In the genomic region with DNA sequence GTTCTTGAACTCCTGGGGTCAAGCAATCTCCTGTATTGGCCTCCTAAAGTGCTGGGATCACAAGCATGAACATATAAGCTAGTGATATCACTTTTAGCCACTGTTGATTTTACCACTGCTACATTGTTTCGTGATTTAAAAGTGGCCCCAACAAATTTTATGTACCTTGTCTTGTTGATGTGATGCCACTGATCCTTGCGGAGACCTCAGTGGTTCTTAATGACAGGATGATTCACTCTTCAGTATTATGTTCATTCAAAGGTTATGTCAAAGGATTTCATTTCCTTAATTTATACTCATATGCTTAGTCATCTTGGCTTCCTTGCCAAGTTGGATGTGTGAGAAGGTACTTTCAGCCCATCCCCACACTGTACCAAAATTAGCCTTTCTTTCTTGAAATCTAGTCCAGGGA, we compare ENCODE assay signal across 9 cellular contexts. TPM values are rescaled to one million over a fixed set of nuclear protein-coding genes. Genes with fewer than 3 reads are reported as not detected.
A peak's percentile ranks its signal among the peaks of the same experiment; 100 is the strongest.
DNase-seq lines count a peak whose midpoint lies in the region; ATAC-seq and TF ChIP-seq lines count a peak whose summit lies in the region.
"Had no signal": no experiment of that assay in that cellular context is flagged by ENCODE, and none has a peak within 500 bp of the region (broad histone marks: within the 10 kb centered on the region; RNA-seq: fewer than 3 reads in every experiment).

No MANE protein-coding gene starts in this region.

- peak; percentile 62 to 84 (median 64) for ATAC-seq in natural killer cell
- ATAC-seq in GM23338, result no peak

- peak overlapping the region; percentile 78 to 80 for H3K27ac Mint-ChIP-seq in natural killer cell
- no peak overlapping the region; the same call in 1 of the 2 replicates for H3K27ac Mint-ChIP-seq in GM23338

- DNase-seq in EH (ENCODE audit: low read depth), result peak; percentile 88
- peak; percentile 26 for DNase-seq in KBM-7
- DNase-seq in amniotic stem cell (lab: John Stamatoyannopoulos, UW), result peak; percentile 34
- no peak for DNase-seq in natural killer cell
- no peak for DNase-seq in T1000 (lab: John Stamatoyannopoulos, UW)
- DNase-seq in GM23338 (ENCODE audit: low spot score), result no peak
- DNase-seq in COR-L47 (lab: John Stamatoyannopoulos, UW), result no peak
- no peak for DNase-seq in posterior vena cava (ENCODE audit: low spot score)
- DNase-seq: activated CD4-positive, alpha-beta T cell treated with anti-CD3 and anti-CD28 coated beads, Interleukin-2, amount 50 U/mL, for 48 hours had no signal

- in situ Hi-C loops in KBM-7 (cut with MboI; ENCODE audit: low pct_unique_long_range_greater_than_20kb, low sequenced_read_pairs), result loop anchor here (25.0 kb wide), 1 partner anchor 106 kb away; no protein-coding TSS in a partner anchor

- no peaks in the 10 kb centered on the region for H4K20me1 ChIP-seq in GM23338 (replicated peaks; ENCODE audit: insufficient read depth)

- peaks cover 7% of the 10 kb centered on the region for H3K4me1 ChIP-seq in GM23338 (ENCODE audit: insufficient read depth)

- H3K36me3 Mint-ChIP-seq in natural killer cell (no peaks in the 10 kb centered on the region), GM23338 (ENCODE audit: low read depth) (no peaks in the 10 kb centered on the region)

- no peaks in the 10 kb centered on the region for H3K27me3 Mint-ChIP-seq in natural killer cell (ENCODE audit: low read depth in 2 of 2)
- H3K27me3 Mint-ChIP-seq in GM23338 (ENCODE audit: insufficient read depth, low read depth, poor library complexity), result no peaks in the 10 kb centered on the region

- H3K79me2 ChIP-seq in GM23338 (replicated peaks; ENCODE audit: insufficient read depth), result no peaks in the 10 kb centered on the region

- H3K9me3 Mint-ChIP-seq in natural killer cell, result no peaks in the 10 kb centered on the region
- H3K9me3 Mint-ChIP-seq in GM23338, result no peaks in the 10 kb centered on the region

- no peaks in the 10 kb centered on the region for H3K27me3 ChIP-seq in GM23338 (ENCODE audit: insufficient read depth)

- no peak overlapping the region for H3K4me3 ChIP-seq in GM23338

- H3K4me1 Mint-ChIP-seq in natural killer cell (peaks cover 88 to 92% of the 10 kb centered on the region in 2 donors), GM23338 (peaks cover 5% of the 10 kb centered on the region)

- H3K36me3 ChIP-seq in GM23338 (ENCODE audit: insufficient read depth), result no peaks in the 10 kb centered on the region

- intact Hi-C loops in natural killer cell (cut with micrococcal nuclease) (no loop called here), posterior vena cava (cut with DNase I) (no loop called here)

- peak overlapping the region; percentile 10 for H3K4me3 Mint-ChIP-seq in natural killer cell
- no peak overlapping the region for H3K4me3 Mint-ChIP-seq in GM23338

- H3K9me2 ChIP-seq in GM23338 (ENCODE audit: insufficient read depth), result no peaks in the 10 kb centered on the region

- H3F3A ChIP-seq in GM23338 (replicated peaks; ENCODE audit: low read depth), result no peaks in the 10 kb centered on the region

- TF ChIP-seq CTCF in natural killer cell (IDR thresholded peaks at IDR 0.05) (no peak), GM23338 (conservative IDR thresholded peaks at IDR 0.05; ENCODE audit: low read depth in 2 of 2) (no peak)

- H3K27ac ChIP-seq in GM23338 (ENCODE audit: low read depth), result no peak overlapping the region

- no peak overlapping the region for H2AFZ ChIP-seq in GM23338

- no peak overlapping the region for H3K4me2 ChIP-seq in GM23338

TF ChIP-seq in GM23338, 12 proteins besides CTCF, POLR2A, EP300 and RAD21 (continues in another document):
- TF ChIP-seq POLR2AphosphoS5 (IDR thresholded peaks at IDR 0.05; ENCODE audit: low read depth) (no peak), STAT1 (IDR thresholded peaks at IDR 0.05; ENCODE audit: unreplicated experiment) (no peak), REST (IDR thresholded peaks at IDR 0.05; ENCODE audit: unreplicated experiment) (no peak), NANOG (IDR thresholded peaks at IDR 0.05; ENCODE audit: borderline replicate concordance) (no peak), JUNB (IDR thresholded peaks at IDR 0.05; ENCODE audit: unreplicated experiment) (no peak), EZH2phosphoT487 (IDR thresholded peaks at IDR 0.05; ENCODE audit: unreplicated experiment) (no peak)
- TF ChIP-seq, protein P1, sequence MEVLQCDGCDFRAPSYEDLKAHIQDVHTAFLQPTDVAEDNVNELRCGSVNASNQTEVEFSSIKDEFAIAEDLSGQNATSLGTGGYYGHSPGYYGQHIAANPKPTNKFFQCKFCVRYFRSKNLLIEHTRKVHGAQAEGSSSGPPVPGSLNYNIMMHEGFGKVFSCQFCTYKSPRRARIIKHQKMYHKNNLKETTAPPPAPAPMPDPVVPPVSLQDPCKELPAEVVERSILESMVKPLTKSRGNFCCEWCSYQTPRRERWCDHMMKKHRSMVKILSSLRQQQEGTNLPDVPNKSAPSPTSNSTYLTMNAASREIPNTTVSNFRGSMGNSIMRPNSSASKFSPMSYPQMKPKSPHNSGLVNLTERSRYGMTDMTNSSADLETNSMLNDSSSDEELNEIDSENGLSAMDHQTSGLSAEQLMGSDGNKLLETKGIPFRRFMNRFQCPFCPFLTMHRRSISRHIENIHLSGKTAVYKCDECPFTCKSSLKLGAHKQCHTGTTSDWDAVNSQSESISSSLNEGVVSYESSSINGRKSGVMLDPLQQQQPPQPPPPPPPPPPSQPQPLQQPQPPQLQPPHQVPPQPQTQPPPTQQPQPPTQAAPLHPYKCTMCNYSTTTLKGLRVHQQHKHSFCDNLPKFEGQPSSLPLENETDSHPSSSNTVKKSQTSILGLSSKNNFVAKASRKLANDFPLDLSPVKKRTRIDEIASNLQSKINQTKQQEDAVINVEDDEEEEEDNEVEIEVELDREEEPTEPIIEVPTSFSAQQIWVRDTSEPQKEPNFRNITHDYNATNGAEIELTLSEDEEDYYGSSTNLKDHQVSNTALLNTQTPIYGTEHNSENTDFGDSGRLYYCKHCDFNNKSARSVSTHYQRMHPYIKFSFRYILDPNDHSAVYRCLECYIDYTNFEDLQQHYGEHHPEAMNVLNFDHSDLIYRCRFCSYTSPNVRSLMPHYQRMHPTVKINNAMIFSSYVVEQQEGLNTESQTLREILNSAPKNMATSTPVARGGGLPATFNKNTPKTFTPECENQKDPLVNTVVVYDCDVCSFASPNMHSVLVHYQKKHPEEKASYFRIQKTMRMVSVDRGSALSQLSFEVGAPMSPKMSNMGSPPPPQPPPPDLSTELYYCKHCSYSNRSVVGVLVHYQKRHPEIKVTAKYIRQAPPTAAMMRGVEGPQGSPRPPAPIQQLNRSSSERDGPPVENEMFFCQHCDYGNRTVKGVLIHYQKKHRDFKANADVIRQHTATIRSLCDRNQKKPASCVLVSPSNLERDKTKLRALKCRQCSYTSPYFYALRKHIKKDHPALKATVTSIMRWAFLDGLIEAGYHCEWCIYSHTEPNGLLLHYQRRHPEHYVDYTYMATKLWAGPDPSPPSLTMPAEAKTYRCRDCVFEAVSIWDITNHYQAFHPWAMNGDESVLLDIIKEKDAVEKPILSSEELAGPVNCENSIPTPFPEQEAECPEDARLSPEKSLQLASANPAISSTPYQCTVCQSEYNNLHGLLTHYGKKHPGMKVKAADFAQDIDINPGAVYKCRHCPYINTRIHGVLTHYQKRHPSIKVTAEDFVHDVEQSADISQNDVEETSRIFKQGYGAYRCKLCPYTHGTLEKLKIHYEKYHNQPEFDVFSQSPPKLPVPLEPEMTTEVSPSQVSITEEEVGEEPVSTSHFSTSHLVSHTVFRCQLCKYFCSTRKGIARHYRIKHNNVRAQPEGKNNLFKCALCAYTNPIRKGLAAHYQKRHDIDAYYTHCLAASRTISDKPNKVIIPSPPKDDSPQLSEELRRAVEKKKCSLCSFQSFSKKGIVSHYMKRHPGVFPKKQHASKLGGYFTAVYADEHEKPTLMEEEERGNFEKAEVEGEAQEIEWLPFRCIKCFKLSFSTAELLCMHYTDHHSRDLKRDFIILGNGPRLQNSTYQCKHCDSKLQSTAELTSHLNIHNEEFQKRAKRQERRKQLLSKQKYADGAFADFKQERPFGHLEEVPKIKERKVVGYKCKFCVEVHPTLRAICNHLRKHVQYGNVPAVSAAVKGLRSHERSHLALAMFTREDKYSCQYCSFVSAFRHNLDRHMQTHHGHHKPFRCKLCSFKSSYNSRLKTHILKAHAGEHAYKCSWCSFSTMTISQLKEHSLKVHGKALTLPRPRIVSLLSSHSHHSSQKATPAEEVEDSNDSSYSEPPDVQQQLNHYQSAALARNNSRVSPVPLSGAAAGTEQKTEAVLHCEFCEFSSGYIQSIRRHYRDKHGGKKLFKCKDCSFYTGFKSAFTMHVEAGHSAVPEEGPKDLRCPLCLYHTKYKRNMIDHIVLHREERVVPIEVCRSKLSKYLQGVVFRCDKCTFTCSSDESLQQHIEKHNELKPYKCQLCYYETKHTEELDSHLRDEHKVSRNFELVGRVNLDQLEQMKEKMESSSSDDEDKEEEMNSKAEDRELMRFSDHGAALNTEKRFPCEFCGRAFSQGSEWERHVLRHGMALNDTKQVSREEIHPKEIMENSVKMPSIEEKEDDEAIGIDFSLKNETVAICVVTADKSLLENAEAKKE (CRISPR knock-in tag; IDR thresholded peaks at IDR 0.05), result no peak

RNA-seq across cellular contexts. Expression of gene PRKACB, which starts 12.1 kb away (rescaled TPM):
- total RNA-seq in natural killer cell, result 100 to 1,000 TPM; 111 to 148 (median 140) TPM
- 28.0 and 30.8 TPM in 2 replicates for total RNA-seq in GM23338 (2014; rRNA removed; shearing (Covaris generic))
- 13.1 and 14.6 TPM in 2 replicates for polyA plus RNA-seq in GM23338 (2016; fragmentation: Nextera tagmentation; extraction: Ambion mirVana)
- 10 to 100 TPM; 69.2 to 80.2 TPM for total RNA-seq in posterior vena cava

Comparison
In these comparisons a context has a peak if more than half of its experiments do, and no peak if none do; other contexts are left out.
1. DNase-seq: peak in EH (single experiment), KBM-7 (single experiment) and amniotic stem cell (single experiment); none in natural killer cell (single experiment), T1000 (single experiment), GM23338 (single experiment), COR-L47 (single experiment) and posterior vena cava (single experiment).